Comparison of ENCODE assay signal across 7 cellular contexts in the genomic region with DNA sequence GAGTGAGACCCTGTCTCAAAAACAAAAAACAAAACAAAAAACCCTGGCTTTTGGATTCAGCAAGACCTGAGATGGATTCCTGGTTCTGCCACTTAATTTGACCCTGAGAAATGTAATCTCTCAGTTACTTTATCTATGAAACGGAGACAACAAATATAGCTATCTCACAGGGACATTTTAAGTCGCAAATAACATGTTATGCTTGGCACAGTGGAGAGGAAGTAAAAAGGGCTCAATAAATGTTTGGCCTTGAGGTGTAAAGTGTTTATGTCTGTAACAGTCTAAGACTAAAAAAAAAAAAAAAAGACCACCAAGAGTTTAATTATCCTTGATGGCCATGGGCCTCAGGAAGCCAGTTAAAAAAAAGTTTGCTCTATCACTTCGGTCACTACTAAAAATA.
DNase-seq lines count a peak whose midpoint lies in the region; ATAC-seq and TF ChIP-seq lines count a peak whose summit lies in the region.
"Not testable (repeated sequence)": the region's sequence is repeated elsewhere in the genome, so short reads cannot be mapped to it uniquely, and the experiment has no call there.

No MANE protein-coding gene starts in this region.

- H3K4me1 ChIP-seq in body of pancreas = peaks cover 41% of the 10 kb centered on the region
- not testable (repeated sequence) for H3K4me1 ChIP-seq in right lobe of liver
- H3K4me1 ChIP-seq in testis = peaks cover 13% of the 10 kb centered on the region

- not testable (repeated sequence) for H3K27me3 Mint-ChIP-seq in endothelial cell (ENCODE audit: unreplicated experiment); glutamatergic neuron (ENCODE audit: unreplicated experiment); nephron (ENCODE audit: low read depth)

- not testable (repeated sequence) for TF ChIP-seq CTCF in body of pancreas (IDR thresholded peaks at IDR 0.05); endothelial cell (IDR thresholded peaks at IDR 0.05; ENCODE audit: unreplicated experiment); glutamatergic neuron (IDR thresholded peaks at IDR 0.05; ENCODE audit: partially characterized antibody, unreplicated experiment); right lobe of liver (IDR thresholded peaks at IDR 0.05); nephron (IDR thresholded peaks at IDR 0.05; ENCODE audit: unreplicated experiment in 3 of 3); testis (IDR thresholded peaks at IDR 0.05)

- intact Hi-C loops in body of pancreas (cut with DNase I); left ventricle myocardium superior (cut with micrococcal nuclease); right lobe of liver (cut with DNase I); testis (cut with DNase I; ENCODE audit: low total_unique reads): not testable (repeated sequence)

- TF ChIP-seq POLR2A in body of pancreas (IDR thresholded peaks at IDR 0.05); right lobe of liver (IDR thresholded peaks at IDR 0.05); testis (IDR thresholded peaks at IDR 0.05): not testable (repeated sequence)

- DNase-seq in body of pancreas = peak in 1 of 4 donors; percentile 59
- not testable (repeated sequence) for DNase-seq in endothelial cell (ENCODE audit: low spot score); glutamatergic neuron; left ventricle myocardium superior; right lobe of liver; testis

- H3K4me3 ChIP-seq in body of pancreas, right lobe of liver, testis: not testable (repeated sequence)

- peak overlapping the region; percentile 98 for H3K27ac Mint-ChIP-seq in endothelial cell (ENCODE audit: unreplicated experiment)
- peak overlapping the region; percentile 80 for H3K27ac Mint-ChIP-seq in glutamatergic neuron (ENCODE audit: unreplicated experiment)
- peak overlapping the region; percentile 99 to 100 (median 100) for H3K27ac Mint-ChIP-seq in nephron

- not testable (repeated sequence) for H3K9me3 Mint-ChIP-seq in endothelial cell (ENCODE audit: unreplicated experiment); glutamatergic neuron (ENCODE audit: unreplicated experiment); nephron

- not testable (repeated sequence) for H3K9me3 ChIP-seq in body of pancreas, right lobe of liver, testis

- not testable (repeated sequence) for H3K36me3 Mint-ChIP-seq in endothelial cell (ENCODE audit: low read depth, unreplicated experiment); glutamatergic neuron (ENCODE audit: unreplicated experiment); nephron (ENCODE audit: low read depth)

- H3K36me3 ChIP-seq in body of pancreas (replicated peaks in 1 of 2; ENCODE audit: insufficient read depth in 1 of 2, low read depth in 2 of 2); right lobe of liver; testis (ENCODE audit: low read depth, missing control alignments): not testable (repeated sequence)

- H3K4me1 Mint-ChIP-seq in endothelial cell (ENCODE audit: unreplicated experiment) (peaks cover 26% of the 10 kb centered on the region), nephron (peaks cover 26% of the 10 kb centered on the region)
- H3K4me1 Mint-ChIP-seq in glutamatergic neuron (ENCODE audit: low read depth, unreplicated experiment) = not testable (repeated sequence)

- H3K27me3 ChIP-seq in body of pancreas, right lobe of liver, testis: not testable (repeated sequence)

- whole genome bisulfite sequencing in body of pancreas, 2 donors = 9 to 14% methylated on average over 3 of the region's 3 CpGs
- 50% methylated on average over 3 of the region's 3 CpGs for WGBS in right lobe of liver (ENCODE audit: insufficient coverage, low coverage, low lambda C conversion rate, missing lambda C conversion rate)
- 40 to 42% methylated on average over 3 of the region's 3 CpGs for WGBS in testis, 2 donors

- H3K4me3 Mint-ChIP-seq in endothelial cell (ENCODE audit: unreplicated experiment) (peak overlapping the region; percentile 62), nephron (peak overlapping the region; percentile 43 to 62 (median 56))
- not testable (repeated sequence) for H3K4me3 Mint-ChIP-seq in glutamatergic neuron (ENCODE audit: unreplicated experiment)

- ATAC-seq in body of pancreas (peak; percentile 89), left ventricle myocardium superior (peak; percentile 21), right lobe of liver (peak in 3 of 4 donors; percentile 27 to 34 (median 31))

- peak overlapping the region; percentile 84 to 91 (median 90) for H3K27ac ChIP-seq in body of pancreas
- not testable (repeated sequence) for H3K27ac ChIP-seq in right lobe of liver
- peak overlapping the region; percentile 82 to 84 for H3K27ac ChIP-seq in testis

Comparison
In these comparisons a context has a peak if more than half of its experiments do, and no peak if none do; other contexts are left out.
1. ATAC-seq: peak in every context shown above with its lines; median percentile 89 in body of pancreas; 31 in right lobe of liver; 21 in left ventricle myocardium superior.